In genomic region chr11:3797329-3798090, GRCh38 we compare ENCODE assay signal across 1 cellular context.
TF ChIP-seq lines count a peak whose summit lies in the region.

Gene NUP98, minus strand, starts transcription at chr11:3797554. Its CDS starts 15,437 bp downstream, at chr11:3782117.

TF ChIP-seq in GM12878, 131 proteins besides CTCF, POLR2A, EP300 and RAD21 (continued from another document and continues in another):
- TF ChIP-seq GABPA (IDR thresholded peaks at IDR 0.05; ENCODE audit: low read depth) (peak; percentile 66), RAD51 (IDR thresholded peaks at IDR 0.05) (no peak), FOXK2 (IDR thresholded peaks at IDR 0.05) (no peak), EGR1 (IDR thresholded peaks at IDR 0.05; ENCODE audit: borderline replicate concordance in 1 of 2, low read depth in 2 of 2, low read length in 2 of 2) (peak in 1 of 2 experiments; percentile 56; a peak in 1 of 3 replicates), ZNF687 (IDR thresholded peaks at IDR 0.05) (peak; percentile 65), RCOR1 (conservative IDR thresholded peaks at IDR 0.05; ENCODE audit: low read depth, low read length) (0 out of 2 replicates have a peak, but pooled peaks have one; percentile 41), NR2F1 (conservative IDR thresholded peaks at IDR 0.05) (peak; percentile 31), TARDBP (IDR thresholded peaks at IDR 0.05; ENCODE audit: borderline replicate concordance) (no peak), SMARCA5 (IDR thresholded peaks at IDR 0.05) (peak; percentile 79), ZBTB40 (IDR thresholded peaks at IDR 0.05; ENCODE audit: borderline replicate concordance) (no peak), FOS (IDR thresholded peaks at IDR 0.05; ENCODE audit: borderline replicate concordance, extremely low read depth, insufficient read length) (peak; percentile 50), PBX3 (IDR thresholded peaks at IDR 0.05; ENCODE audit: insufficient replicate concordance, low read depth, low read length) (peak; percentile 99), BRCA1 (IDR thresholded peaks at IDR 0.05; ENCODE audit: low read depth, low read length) (peak; percentile 56; the same call in 1 of the 2 replicates), SMAD5 (IDR thresholded peaks at IDR 0.05; ENCODE audit: low read depth) (peak; percentile 68), RELB (IDR thresholded peaks at IDR 0.05; ENCODE audit: low read depth) (peak; percentile 64), SRF (IDR thresholded peaks at IDR 0.05; ENCODE audit: low read depth in 2 of 2, low read length in 2 of 2) (no peak), NR2C2 (IDR thresholded peaks at IDR 0.05; ENCODE audit: borderline replicate concordance, control insufficient read depth, insufficient read length, low read depth) (no peak), ATF3 (IDR thresholded peaks at IDR 0.05; ENCODE audit: borderline replicate concordance, extremely low read depth, low read depth, low read length) (no peak), SMC3 (IDR thresholded peaks at IDR 0.05; ENCODE audit: borderline replicate concordance, low read length) (no peak), MXI1 (IDR thresholded peaks at IDR 0.05; ENCODE audit: low read depth, low read length) (peak; percentile 74), USF2 (IDR thresholded peaks at IDR 0.05; ENCODE audit: borderline replicate concordance, low read depth, low read length) (no peak; the same call in 1 of the 2 replicates), ELK1 (IDR thresholded peaks at IDR 0.05; ENCODE audit: low read depth, low read length) (no peak), JUNB (IDR thresholded peaks at IDR 0.05) (no peak), BHLHE40 (IDR thresholded peaks at IDR 0.05; ENCODE audit: borderline replicate concordance in 1 of 2, low read depth in 2 of 2, low read length in 1 of 2) (peak; percentile 21 to 55; a peak in 3 of 4 replicates), CBFB (IDR thresholded peaks at IDR 0.05; ENCODE audit: low read depth) (no peak; the same call in 1 of the 2 replicates), CHD4 (IDR thresholded peaks at IDR 0.05) (no peak), TCF12 (IDR thresholded peaks at IDR 0.05; ENCODE audit: low read depth, low read length) (0 out of 2 replicates have a peak, but pooled peaks have one; percentile 48), TBL1XR1 (IDR thresholded peaks at IDR 0.05; ENCODE audit: low read depth, low read length) (no peak), SUPT20H (IDR thresholded peaks at IDR 0.05; ENCODE audit: borderline replicate concordance, control insufficient read depth, low read depth, low read length) (no peak), RELA (IDR thresholded peaks at IDR 0.05; ENCODE audit: borderline replicate concordance, partially characterized antibody) (peak; percentile 39), CREB1 (IDR thresholded peaks at IDR 0.05; ENCODE audit: low read depth) (peak; percentile 98), ZNF592 (IDR thresholded peaks at IDR 0.05) (peak; percentile 17; the same call in 1 of the 2 replicates), ESRRA (IDR thresholded peaks at IDR 0.05; ENCODE audit: low read length) (no peak), SIX5 (IDR thresholded peaks at IDR 0.05; ENCODE audit: low read depth, low read length, severe bottlenecking) (no peak), FOXM1 (IDR thresholded peaks at IDR 0.05; ENCODE audit: low read depth, low read length) (peak; percentile 47; the same call in 1 of the 2 replicates), BCL11A (IDR thresholded peaks at IDR 0.05; ENCODE audit: low read depth, low read length) (no peak), SP1 (IDR thresholded peaks at IDR 0.05; ENCODE audit: low read depth, low read length) (peak; percentile 96), HDAC6 (IDR thresholded peaks at IDR 0.05; ENCODE audit: unreplicated experiment) (no peak), SUZ12 (IDR thresholded peaks at IDR 0.05; ENCODE audit: unreplicated experiment) (no peak), MYB (IDR thresholded peaks at IDR 0.05; ENCODE audit: borderline replicate concordance, low read depth, low read length) (no peak), MTA2 (IDR thresholded peaks at IDR 0.05; ENCODE audit: low read depth) (no peak), EED (IDR thresholded peaks at IDR 0.05; ENCODE audit: low read depth) (peak; percentile 56), CBX3 (IDR thresholded peaks at IDR 0.05; ENCODE audit: borderline replicate concordance, low read depth) (no peak)
